Comparison of ENCODE assay signal across 41 cellular contexts in genomic region chr14:28731358-28731757, GRCh38. TPM values are rescaled to one million over a fixed set of nuclear protein-coding genes. Genes with fewer than 3 reads are reported as not detected.
"Had no signal": no experiment of that assay in that cellular context is flagged by ENCODE, and none has a peak within 500 bp of the region (broad histone marks: within the 10 kb centered on the region; RNA-seq: fewer than 3 reads in every experiment).

No MANE protein-coding gene starts in this region.

- FAIRE-seq: bronchial epithelial cell, TTC549 had no signal

- ATAC-seq: activated CD8-positive, alpha-beta T cell treated with anti-CD3 and anti-CD28 coated beads for 36 hours; activated naive CD8-positive, alpha-beta T cell treated with anti-CD3 and anti-CD28 coated beads, Interleukin-2, amount 50 U/mL, for 24 hours; activated T-cell treated with anti-CD3 and anti-CD28 coated beads, Interleukin-2, amount 50 U/mL, for 4 hours; activated T-cell treated with anti-CD3 and anti-CD28 coated beads, Interleukin-2, amount 50 U/mL, for 72 hours; activated T-helper 17 cell treated with anti-CD3 and anti-CD28 coated beads, Interleukin-2, amount 50 U/mL, for 72 hours; T-cell; T-helper 17 cell had no signal

- H3K36me3 Mint-ChIP-seq: activated CD4-positive, alpha-beta memory T cell treated with anti-CD3 and anti-CD28 coated beads for 36 hours; activated naive CD4-positive, alpha-beta T cell treated with anti-CD3 and anti-CD28 coated beads, Interleukin-2, amount 10 ng/mL, durations not matched to agents 7 days and 5 days; activated naive CD4-positive, alpha-beta T cell treated with anti-CD3 and anti-CD28 coated beads, Interleukin-2, amount 50 U/mL, for 24 hours; activated naive CD8-positive, alpha-beta T cell; activated naive CD8-positive, alpha-beta T cell treated with anti-CD3 and anti-CD28 coated beads, Interleukin-2, amount 10 ng/mL, durations not matched to agents 7 days and 5 days; brain; T-cell had no signal

- H3K27me3 Mint-ChIP-seq: activated B cell treated with CpG ODN at 0.5 μM for 24 hours; activated CD4-positive, alpha-beta memory T cell treated with anti-CD3 and anti-CD28 coated beads for 36 hours; activated CD4-positive, alpha-beta T cell treated with anti-CD3 and anti-CD28 coated beads, Interleukin-2, amount 10 ng/mL, durations not matched to agents 24 days and 14 days; activated CD8-positive, alpha-beta T cell treated with anti-CD3 and anti-CD28 coated beads for 36 hours; activated naive CD4-positive, alpha-beta T cell treated with anti-CD3 and anti-CD28 coated beads, Interleukin-2, amount 10 ng/mL, durations not matched to agents 7 days and 5 days; activated naive CD4-positive, alpha-beta T cell treated with anti-CD3 and anti-CD28 coated beads, Interleukin-2, amount 50 U/mL, for 24 hours; activated naive CD8-positive, alpha-beta T cell; activated naive CD8-positive, alpha-beta T cell treated with anti-CD3 and anti-CD28 coated beads, Interleukin-2, amount 10 ng/mL, durations not matched to agents 7 days and 5 days; activated naive CD8-positive, alpha-beta T cell treated with anti-CD3 and anti-CD28 coated beads, Interleukin-2, amount 50 U/mL, for 24 hours; activated T-helper 17 cell treated with anti-CD3 and anti-CD28 coated beads, Interleukin-2, amount 50 U/mL, for 72 hours; brain; central memory CD8-positive, alpha-beta T cell; T-cell; T-helper 17 cell had no signal

- H3K9me3 Mint-ChIP-seq: activated B cell treated with CpG ODN at 0.5 μM for 24 hours; activated naive CD4-positive, alpha-beta T cell treated with anti-CD3 and anti-CD28 coated beads, Interleukin-2, amount 50 U/mL, for 24 hours; brain had no signal

- H3K27me3 ChIP-seq: ascending aorta, cardiac muscle cell had no signal

- H3K4me3 Mint-ChIP-seq: activated B cell treated with CpG ODN at 0.5 μM for 24 hours; activated CD4-positive, alpha-beta memory T cell treated with anti-CD3 and anti-CD28 coated beads for 36 hours; activated CD4-positive, alpha-beta T cell treated with anti-CD3 and anti-CD28 coated beads, Interleukin-2, amount 10 ng/mL, durations not matched to agents 24 days and 14 days; activated CD8-positive, alpha-beta T cell treated with anti-CD3 and anti-CD28 coated beads for 36 hours; activated naive CD4-positive, alpha-beta T cell treated with anti-CD3 and anti-CD28 coated beads, Interleukin-2, amount 10 ng/mL, durations not matched to agents 7 days and 5 days; activated naive CD4-positive, alpha-beta T cell treated with anti-CD3 and anti-CD28 coated beads, Interleukin-2, amount 50 U/mL, for 24 hours; activated naive CD8-positive, alpha-beta T cell; activated naive CD8-positive, alpha-beta T cell treated with anti-CD3 and anti-CD28 coated beads, Interleukin-2, amount 10 ng/mL, durations not matched to agents 7 days and 5 days; activated naive CD8-positive, alpha-beta T cell treated with anti-CD3 and anti-CD28 coated beads, Interleukin-2, amount 50 U/mL, for 24 hours; activated T-cell treated with anti-CD3 and anti-CD28 coated beads, Interleukin-2, amount 50 U/mL, for 4 hours; activated T-cell treated with anti-CD3 and anti-CD28 coated beads, Interleukin-2, amount 50 U/mL, for 72 hours; activated T-helper 1 cell treated with anti-CD3 and anti-CD28 coated beads, Interleukin-12 subunit alpha, Interleukin-12 subunit beta, Interleukin-2, Interleukin-4 antibody, amounts not matched to agents 30 ng/mL and 10 ng/mL and 1 ng/mL, durations not matched to agents 14 hours and 24 hours and 36 hours; activated T-helper 17 cell treated with anti-CD3 and anti-CD28 coated beads, Interleukin-2, amount 50 U/mL, for 72 hours; brain; central memory CD8-positive, alpha-beta T cell; T-cell; T-helper 17 cell had no signal

- H3K27ac ChIP-seq: ascending aorta, cardiac muscle cell, VCaP had no signal

- DNase-seq: activated B cell treated with CpG ODN at 0.5 μM for 24 hours; activated CD4-positive, alpha-beta memory T cell treated with anti-CD3 and anti-CD28 coated beads for 36 hours; activated CD4-positive, alpha-beta T cell treated with anti-CD3 and anti-CD28 coated beads for 4 hours; activated CD4-positive, alpha-beta T cell treated with anti-CD3 and anti-CD28 coated beads, Interleukin-2, amount 10 ng/mL, durations not matched to agents 24 days and 14 days; activated CD4-positive, alpha-beta T cell treated with anti-CD3 and anti-CD28 coated beads, Interleukin-2, amount 50 U/mL, for 1 hour; activated CD4-positive, alpha-beta T cell treated with anti-CD3 and anti-CD28 coated beads, Interleukin-2, amount 50 U/mL, for 4 hours; activated CD4-positive, CD25-positive, alpha-beta regulatory T cell treated with anti-CD3 and anti-CD28 coated beads, Interleukin-2, amount 50 U/mL, for 72 hours; activated CD8-positive, alpha-beta memory T cell treated with anti-CD3 and anti-CD28 coated beads, Interleukin-2, amount 50 U/mL, for 4 hours; activated CD8-positive, alpha-beta T cell treated with anti-CD3 and anti-CD28 coated beads for 36 hours; activated effector memory CD4-positive, alpha-beta T cell treated with Interleukin-2 at 50 U/mL for 16 hours; activated gamma-delta T cell; activated naive CD4-positive, alpha-beta T cell treated with anti-CD3 and anti-CD28 coated beads, Interleukin-2, amount 10 ng/mL, durations not matched to agents 7 days and 5 days; activated naive CD4-positive, alpha-beta T cell treated with Interleukin-2 at 50 U/mL for 16 hours; activated naive CD8-positive, alpha-beta T cell treated with anti-CD3 and anti-CD28 coated beads, Interleukin-2, amount 10 ng/mL, durations not matched to agents 7 days and 5 days; activated naive CD8-positive, alpha-beta T cell treated with anti-CD3 and anti-CD28 coated beads, Interleukin-2, amount 50 U/mL, for 24 hours; activated T-cell treated with anti-CD3 and anti-CD28 coated beads for 4 hours; activated T-cell treated with anti-CD3 and anti-CD28 coated beads, Interleukin-2, amount 50 U/mL, for 1 hour; activated T-cell treated with anti-CD3 and anti-CD28 coated beads, Interleukin-2, amount 50 U/mL, for 4 hours; activated T-cell treated with anti-CD3 and anti-CD28 coated beads, Interleukin-2, amount 50 U/mL, for 72 hours; amygdala; anterior cingulate cortex; caudate nucleus; cerebellar nuclear complex; T-cell; T-helper 17 cell had no signal

- H3K9me3 ChIP-seq: ascending aorta had no signal

- H3K4me1 Mint-ChIP-seq: activated B cell treated with CpG ODN at 0.5 μM for 24 hours; activated CD4-positive, alpha-beta T cell treated with anti-CD3 and anti-CD28 coated beads, Interleukin-2, amount 10 ng/mL, durations not matched to agents 24 days and 14 days; activated naive CD4-positive, alpha-beta T cell treated with anti-CD3 and anti-CD28 coated beads, Interleukin-2, amount 10 ng/mL, durations not matched to agents 7 days and 5 days; activated naive CD4-positive, alpha-beta T cell treated with anti-CD3 and anti-CD28 coated beads, Interleukin-2, amount 50 U/mL, for 24 hours; activated naive CD8-positive, alpha-beta T cell treated with anti-CD3 and anti-CD28 coated beads, Interleukin-2, amount 10 ng/mL, durations not matched to agents 7 days and 5 days; activated naive CD8-positive, alpha-beta T cell treated with anti-CD3 and anti-CD28 coated beads, Interleukin-2, amount 50 U/mL, for 24 hours; activated T-helper 17 cell treated with anti-CD3 and anti-CD28 coated beads, Interleukin-2, amount 50 U/mL, for 72 hours; brain; central memory CD8-positive, alpha-beta T cell; T-cell; T-helper 17 cell had no signal

- H3K4me3 ChIP-seq: ascending aorta, cardiac muscle cell had no signal

- H3K36me3 ChIP-seq: ascending aorta, cardiac muscle cell had no signal

- H3K4me1 ChIP-seq: ascending aorta had no signal

- H3K27ac Mint-ChIP-seq: activated B cell treated with CpG ODN at 0.5 μM for 24 hours; activated CD4-positive, alpha-beta memory T cell treated with anti-CD3 and anti-CD28 coated beads for 36 hours; activated CD4-positive, alpha-beta T cell treated with anti-CD3 and anti-CD28 coated beads, Interleukin-2, amount 10 ng/mL, durations not matched to agents 24 days and 14 days; activated CD8-positive, alpha-beta T cell treated with anti-CD3 and anti-CD28 coated beads for 36 hours; activated naive CD4-positive, alpha-beta T cell treated with anti-CD3 and anti-CD28 coated beads, Interleukin-2, amount 10 ng/mL, durations not matched to agents 7 days and 5 days; activated naive CD4-positive, alpha-beta T cell treated with anti-CD3 and anti-CD28 coated beads, Interleukin-2, amount 50 U/mL, for 24 hours; activated naive CD8-positive, alpha-beta T cell; activated naive CD8-positive, alpha-beta T cell treated with anti-CD3 and anti-CD28 coated beads, Interleukin-2, amount 10 ng/mL, durations not matched to agents 7 days and 5 days; activated naive CD8-positive, alpha-beta T cell treated with anti-CD3 and anti-CD28 coated beads, Interleukin-2, amount 50 U/mL, for 24 hours; activated T-cell treated with anti-CD3 and anti-CD28 coated beads, Interleukin-2, amount 50 U/mL, for 72 hours; activated T-helper 1 cell treated with anti-CD3 and anti-CD28 coated beads, Interleukin-12 subunit alpha, Interleukin-12 subunit beta, Interleukin-2, Interleukin-4 antibody, amounts not matched to agents 30 ng/mL and 10 ng/mL and 1 ng/mL, durations not matched to agents 14 hours and 24 hours and 36 hours; activated T-helper 17 cell treated with anti-CD3 and anti-CD28 coated beads, Interleukin-2, amount 50 U/mL, for 72 hours; brain; T-cell; T-helper 17 cell had no signal

RNA-seq across cellular contexts. Expression of gene FOXG1, which starts 35.2 kb away (rescaled TPM):
- total RNA-seq: activated B cell treated with CpG ODN at 0.5 μM for 24 hours; activated CD4-positive, alpha-beta memory T cell treated with anti-CD3 and anti-CD28 coated beads for 36 hours; activated CD4-positive, alpha-beta T cell treated with anti-CD3 and anti-CD28 coated beads, Interleukin-2, amount 10 ng/mL, durations not matched to agents 24 days and 14 days; activated CD8-positive, alpha-beta memory T cell treated with anti-CD3 and anti-CD28 coated beads for 36 hours; activated CD8-positive, alpha-beta T cell treated with anti-CD3 and anti-CD28 coated beads for 36 hours; activated naive CD8-positive, alpha-beta T cell treated with anti-CD3 and anti-CD28 coated beads, Interleukin-2, amount 10 ng/mL, durations not matched to agents 7 days and 5 days; activated T-cell treated with anti-CD3 and anti-CD28 coated beads, Interleukin-2, amount 50 U/mL, for 4 hours; activated T-cell treated with anti-CD3 and anti-CD28 coated beads, Interleukin-2, amount 50 U/mL, for 72 hours; activated T-helper 1 cell treated with anti-CD3 and anti-CD28 coated beads, Interleukin-12 subunit alpha, Interleukin-12 subunit beta, Interleukin-2, Interleukin-4 antibody, amounts not matched to agents 30 ng/mL and 10 ng/mL and 1 ng/mL, durations not matched to agents 14 hours and 24 hours and 36 hours; activated T-helper 17 cell treated with anti-CD3 and anti-CD28 coated beads, Interleukin-2, amount 50 U/mL, for 72 hours; ascending aorta; bronchial epithelial cell; cardiac muscle cell; chondrocyte; T-cell; T-helper 1 cell treated with Interleukin-12 subunit alpha and Interleukin-12 subunit beta and Interleukin-4 antibody, amounts not matched to agents 30 ng/mL and 1 ng/mL, for 36 hours; T-helper 17 cell; T-helper 2 cell treated with Interferon-gamma antibody and Interleukin-4, amounts not matched to agents 100 ng/mL and 5 ng/mL, for 36 hours had no signal
- polyA plus RNA-seq: adipose tissue had no signal
